In the genomic region with DNA sequence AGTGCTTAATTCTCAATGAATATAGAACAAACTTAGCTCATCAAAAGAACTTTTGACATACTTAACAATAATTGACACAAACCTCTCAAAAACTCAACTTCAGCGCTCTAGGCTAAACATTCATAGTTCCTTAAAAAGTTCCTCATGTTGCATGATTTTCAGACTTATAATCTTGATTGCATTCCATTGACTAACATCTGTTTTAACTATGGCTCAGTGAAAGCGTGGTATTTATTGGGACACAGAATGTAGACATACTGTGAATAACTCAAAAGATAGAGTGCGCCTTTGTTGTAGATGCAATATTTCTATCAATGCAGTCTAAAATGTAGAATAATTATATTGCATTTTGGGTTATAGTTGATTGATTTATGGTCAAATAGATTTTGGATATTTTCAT, we compare ENCODE assay signal across 24 cellular contexts.
"Had no signal": no experiment of that assay in that cellular context is flagged by ENCODE, and none has a peak within 500 bp of the region (broad histone marks: within the 10 kb centered on the region; RNA-seq: fewer than 3 reads in every experiment).

No MANE protein-coding gene starts in this region.

- H3K27ac Mint-ChIP-seq: memory B cell; naive thymus-derived CD4-positive, alpha-beta T cell; natural killer cell had no signal

- H3K4me3 Mint-ChIP-seq: memory B cell; naive thymus-derived CD4-positive, alpha-beta T cell; natural killer cell had no signal

- H3K9me3 Mint-ChIP-seq: memory B cell had no signal

- H3K27me3 Mint-ChIP-seq: memory B cell; naive thymus-derived CD4-positive, alpha-beta T cell had no signal

- H3K36me3 Mint-ChIP-seq: memory B cell; naive thymus-derived CD4-positive, alpha-beta T cell; natural killer cell had no signal

- H3K36me3 ChIP-seq: colonic mucosa, esophagus squamous epithelium, gastrocnemius medialis, heart right ventricle, left lung, lower lobe of right lung had no signal

- H3K9me3 ChIP-seq: colonic mucosa, esophagus squamous epithelium, gastrocnemius medialis, heart right ventricle, left lung, lower lobe of right lung had no signal

- H3K27me3 ChIP-seq: colonic mucosa, dorsolateral prefrontal cortex, esophagus squamous epithelium, gastrocnemius medialis, heart right ventricle, left lung had no signal

- H3K4me3 ChIP-seq: colonic mucosa, dorsolateral prefrontal cortex, esophagus squamous epithelium, gastrocnemius medialis, heart right ventricle, left lung, lower lobe of right lung had no signal

- H3K4me1 Mint-ChIP-seq: memory B cell; naive thymus-derived CD4-positive, alpha-beta T cell; natural killer cell had no signal

- DNase-seq: colonic mucosa; cortex of kidney; dermis blood vessel endothelial cell; dorsolateral prefrontal cortex; effector CD4-positive, alpha-beta T cell; effector memory CD4-positive, alpha-beta T cell; erythroblast; esophagus squamous epithelium; foreskin fibroblast; foreskin melanocyte; gastrocnemius medialis; glutamatergic neuron; head of caudate nucleus; heart right ventricle; hippocampal formation; left cardiac atrium; left lung; left ventricle myocardium superior; lower lobe of right lung; mesendoderm; midbrain; naive thymus-derived CD4-positive, alpha-beta T cell; natural killer cell had no signal

- H3K4me1 ChIP-seq: colonic mucosa, esophagus squamous epithelium, gastrocnemius medialis, heart right ventricle, left lung, lower lobe of right lung had no signal
